In genomic region chr14:99549684-99550083, GRCh38 we compare ENCODE assay signal across 1 cellular context.
TF ChIP-seq lines count a peak whose summit lies in the region.

No MANE protein-coding gene starts in this region.

TF ChIP-seq in HepG2, 621 proteins besides CTCF, POLR2A, EP300 and RAD21 (continued from another document and continues in another):
- 0 out of 2 replicates have a peak, but pooled peaks have one; percentile 60 for TF ChIP-seq ZFP91 (CRISPR knock-in tag; IDR thresholded peaks at IDR 0.05; ENCODE audit: borderline replicate concordance)
- no peak for TF ChIP-seq ZNF251 (CRISPR knock-in tag; IDR thresholded peaks at IDR 0.05)
- no peak for TF ChIP-seq ZXDC (CRISPR knock-in tag; IDR thresholded peaks at IDR 0.05)
- TF ChIP-seq E2F5 (CRISPR knock-in tag; conservative IDR thresholded peaks at IDR 0.05) = no peak
- TF ChIP-seq HMGXB4 (CRISPR knock-in tag; IDR thresholded peaks at IDR 0.05; ENCODE audit: borderline replicate concordance in 1 of 2, low read depth in 1 of 2) = no peak
- TF ChIP-seq RARG (CRISPR knock-in tag; IDR thresholded peaks at IDR 0.05; ENCODE audit: low read depth) = no peak
- no peak for TF ChIP-seq NR1H2 (CRISPR knock-in tag; IDR thresholded peaks at IDR 0.05; ENCODE audit: borderline replicate concordance, low read depth)
- no peak for TF ChIP-seq GTF2F1 (IDR thresholded peaks at IDR 0.05; ENCODE audit: low read length)
- TF ChIP-seq NPAS2 (CRISPR knock-in tag; IDR thresholded peaks at IDR 0.05; ENCODE audit: borderline replicate concordance) = no peak
- no peak for TF ChIP-seq HOXA7 (CRISPR knock-in tag; IDR thresholded peaks at IDR 0.05)
- no peak for TF ChIP-seq CCAR2 (optimal IDR thresholded peaks at IDR 0.05; ENCODE audit: low read depth, low read length)
- TF ChIP-seq KDM1A (CRISPR knock-in tag; IDR thresholded peaks at IDR 0.05) = peak; percentile 91
- TF ChIP-seq HMGXB3 (CRISPR knock-in tag; IDR thresholded peaks at IDR 0.05; ENCODE audit: borderline replicate concordance) = no peak
- TF ChIP-seq GPN1 (CRISPR knock-in tag; IDR thresholded peaks at IDR 0.05; ENCODE audit: borderline replicate concordance) = no peak
- TF ChIP-seq HNF4A (CRISPR knock-in tag; IDR thresholded peaks at IDR 0.05) = 0 out of 2 replicates have a peak, but pooled peaks have one; percentile 36
- no peak for TF ChIP-seq ATRX (CRISPR knock-in tag; IDR thresholded peaks at IDR 0.05; ENCODE audit: borderline replicate concordance)
- no peak for TF ChIP-seq ETS1 (CRISPR knock-in tag; IDR thresholded peaks at IDR 0.05)
- TF ChIP-seq ZBTB37 (CRISPR knock-in tag; IDR thresholded peaks at IDR 0.05) = no peak
- no peak for TF ChIP-seq ATAD3A (CRISPR knock-in tag; IDR thresholded peaks at IDR 0.05)
- no peak for TF ChIP-seq ZNF572 (CRISPR knock-in tag; IDR thresholded peaks at IDR 0.05)
- peak; percentile 65 for TF ChIP-seq FOXO1 (CRISPR knock-in tag; IDR thresholded peaks at IDR 0.05)
- no peak for TF ChIP-seq ZNF136 (CRISPR knock-in tag; IDR thresholded peaks at IDR 0.05; ENCODE audit: low read depth)
- no peak for TF ChIP-seq ZNF318 (CRISPR knock-in tag; IDR thresholded peaks at IDR 0.05)
- TF ChIP-seq ZNF253 (CRISPR knock-in tag; IDR thresholded peaks at IDR 0.05; ENCODE audit: borderline replicate concordance) = no peak
- no peak for TF ChIP-seq SCMH1 (CRISPR knock-in tag; IDR thresholded peaks at IDR 0.05; ENCODE audit: borderline replicate concordance)
- TF ChIP-seq ZNF740 (CRISPR knock-in tag; IDR thresholded peaks at IDR 0.05) = no peak
- no peak for TF ChIP-seq E2F1 (CRISPR knock-in tag; IDR thresholded peaks at IDR 0.05)
- peak; percentile 38; the same call in 1 of the 2 replicates for TF ChIP-seq SAP130 (CRISPR knock-in tag; IDR thresholded peaks at IDR 0.05; ENCODE audit: low read depth)
- no peak for TF ChIP-seq CREBL2 (CRISPR knock-in tag; IDR thresholded peaks at IDR 0.05; ENCODE audit: borderline replicate concordance)
- TF ChIP-seq NCOA2 (CRISPR knock-in tag; IDR thresholded peaks at IDR 0.05) = peak; percentile 36; the same call in 1 of the 2 replicates
